Comparison of ENCODE assay signal across 1 cellular context in genomic region chr6:24974182-24975171, GRCh38.
TF ChIP-seq lines count a peak whose summit lies in the region.

No MANE protein-coding gene starts in this region.

TF ChIP-seq in GM12878, 131 proteins besides CTCF, POLR2A, EP300 and RAD21 (continued from another document):
- no peak for TF ChIP-seq USF2 (IDR thresholded peaks at IDR 0.05; ENCODE audit: borderline replicate concordance, low read depth, low read length)
- TF ChIP-seq ZNF274 (IDR thresholded peaks at IDR 0.05; ENCODE audit: insufficient read depth, insufficient read length) = no peak
- 0 out of 2 replicates have a peak, but pooled peaks have one; percentile 45 for TF ChIP-seq DPF2 (IDR thresholded peaks at IDR 0.05)
- no peak for TF ChIP-seq HDGF (IDR thresholded peaks at IDR 0.05)
- peak; percentile 85; the same call in 2 of the 3 replicates for TF ChIP-seq POU2F2 (IDR thresholded peaks at IDR 0.05; ENCODE audit: borderline replicate concordance, low read depth, low read length)
- TF ChIP-seq EGR1 (IDR thresholded peaks at IDR 0.05; ENCODE audit: borderline replicate concordance in 1 of 2, low read depth in 2 of 2, low read length in 2 of 2) = no peak
- peak; percentile 59; the same call in 1 of the 2 replicates for TF ChIP-seq NFIC (IDR thresholded peaks at IDR 0.05; ENCODE audit: low read depth, low read length)
- TF ChIP-seq SPI1 (IDR thresholded peaks at IDR 0.05; ENCODE audit: borderline replicate concordance, insufficient read depth, low read depth, low read length) = peak; percentile 79
- no peak for TF ChIP-seq EED (IDR thresholded peaks at IDR 0.05; ENCODE audit: low read depth)
- no peak for TF ChIP-seq ESRRA (IDR thresholded peaks at IDR 0.05; ENCODE audit: low read length)
- 0 out of 2 replicates have a peak, but pooled peaks have one; percentile 35 for TF ChIP-seq ATF7 (IDR thresholded peaks at IDR 0.05; ENCODE audit: low read depth)
- TF ChIP-seq MEF2B (IDR thresholded peaks at IDR 0.05; ENCODE audit: partially characterized antibody, poor library complexity, severe bottlenecking) = peak; percentile 93
- peak; percentile 42 for TF ChIP-seq IKZF1 (conservative IDR thresholded peaks at IDR 0.05)
- no peak for TF ChIP-seq ZNF24 (IDR thresholded peaks at IDR 0.05)
- peak; percentile 20; the same call in 1 of the 2 replicates for TF ChIP-seq SMARCA5 (IDR thresholded peaks at IDR 0.05)
- TF ChIP-seq MEF2A (IDR thresholded peaks at IDR 0.05; ENCODE audit: insufficient read depth, low read depth, low read length) = peak; percentile 87; the same call in 1 of the 2 replicates
- TF ChIP-seq RUNX3 (IDR thresholded peaks at IDR 0.05; ENCODE audit: low read length) = peak; percentile 77
- TF ChIP-seq HSF1 (IDR thresholded peaks at IDR 0.05; ENCODE audit: low read depth, low read length) = no peak
- 0 out of 2 replicates have a peak, but pooled peaks have one; percentile 47 for TF ChIP-seq MTA2 (IDR thresholded peaks at IDR 0.05; ENCODE audit: low read depth)
- TF ChIP-seq TAF1 (IDR thresholded peaks at IDR 0.05; ENCODE audit: borderline replicate concordance, low read depth, low read length) = no peak
- peak; percentile 43; the same call in 1 of the 2 replicates for TF ChIP-seq PML (IDR thresholded peaks at IDR 0.05; ENCODE audit: low read length)
- 0 out of 2 replicates have a peak, but pooled peaks have one; percentile 40 for TF ChIP-seq ZNF217 (IDR thresholded peaks at IDR 0.05)
- no peak for TF ChIP-seq RCOR1 (conservative IDR thresholded peaks at IDR 0.05; ENCODE audit: low read depth, low read length)
- TF ChIP-seq MAX (IDR thresholded peaks at IDR 0.05; ENCODE audit: low read depth, low read length) = no peak
- peak in 1 of 2 experiments; percentile 62; a peak in 1 of 4 replicates for TF ChIP-seq SRF (IDR thresholded peaks at IDR 0.05; ENCODE audit: low read depth in 2 of 2, low read length in 2 of 2)
- no peak for TF ChIP-seq IRF3 (IDR thresholded peaks at IDR 0.05)
- TF ChIP-seq ELK1 (IDR thresholded peaks at IDR 0.05; ENCODE audit: low read depth, low read length) = no peak
- no peak for TF ChIP-seq ZSCAN29 (IDR thresholded peaks at IDR 0.05)
- no peak for TF ChIP-seq YBX1 (IDR thresholded peaks at IDR 0.05)
- TF ChIP-seq NR2C2 (IDR thresholded peaks at IDR 0.05; ENCODE audit: borderline replicate concordance, control insufficient read depth, insufficient read length, low read depth) = no peak
